In the genomic region with DNA sequence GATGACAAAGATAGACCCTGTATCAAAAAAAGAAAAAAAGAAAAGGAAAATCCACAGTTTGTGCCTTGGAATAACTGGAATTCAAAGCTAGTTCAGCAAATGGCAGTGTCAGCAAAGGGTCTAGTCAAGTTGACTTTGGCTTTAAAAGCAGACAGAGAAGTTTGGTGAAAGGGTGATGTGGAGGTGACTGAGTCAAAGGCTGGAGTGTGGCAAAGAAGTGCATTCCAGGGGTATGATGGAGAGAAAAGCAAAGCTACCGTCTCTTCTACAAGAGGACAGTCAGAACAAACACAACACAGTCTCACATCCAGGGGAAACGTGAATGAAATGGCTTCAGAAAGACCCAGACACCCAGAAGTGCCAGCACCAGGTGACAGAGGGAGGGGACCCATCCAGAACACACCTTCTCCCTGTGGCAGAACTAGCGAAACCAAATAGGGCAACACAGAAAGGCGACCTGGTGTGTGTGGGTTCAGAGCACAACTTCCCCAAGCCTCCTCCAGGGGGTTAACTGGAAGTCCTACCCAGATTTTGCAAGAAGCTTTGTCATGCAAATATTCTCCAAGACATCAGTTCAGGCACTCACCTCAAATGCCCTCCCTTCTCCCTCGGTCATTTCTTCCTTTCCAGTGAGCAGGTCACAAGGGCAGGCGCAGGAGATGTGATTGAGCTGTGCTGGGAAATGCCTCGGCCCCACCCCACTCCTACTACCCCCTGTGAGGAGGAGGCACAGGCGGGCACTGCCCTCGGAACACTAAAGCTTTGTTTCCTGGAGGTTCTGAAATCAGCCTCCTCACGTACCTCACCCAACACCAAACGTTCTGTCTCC, we compare ENCODE assay signal across 9 cellular contexts.
DNase-seq lines count a peak whose midpoint lies in the region; ATAC-seq, FAIRE-seq and TF ChIP-seq lines count a peak whose summit lies in the region.
"Had no signal": no experiment of that assay in that cellular context is flagged by ENCODE, and none has a peak within 500 bp of the region (broad histone marks: within the 10 kb centered on the region; RNA-seq: fewer than 3 reads in every experiment).

No MANE protein-coding gene starts in this region.

- RAD21 ChIA-PET in GM12878 (lab: Charles Lee; ENCODE audit: unreplicated experiment), result interaction anchor here (0.7 to 5.5 kb wide), 15 partner anchors 8 to 562 kb away, joined by 3 to 43 read pairs (median 4); a partner anchor contains a TSS

- TF ChIP-seq CTCF in GM12873 (IDR thresholded peaks at IDR 0.05; ENCODE audit: insufficient read depth, low read depth, low read length, missing control alignments) (peak; percentile 9), GM12878 (IDR thresholded peaks at IDR 0.05 in 2 of 3, conservative IDR thresholded peaks at IDR 0.05 in 1 of 3; ENCODE audit: control insufficient read depth in 2 of 3, extremely low read depth in 1 of 3, insufficient read depth in 1 of 3, low read depth in 3 of 3, low read length in 3 of 3) (0 out of 6 replicates have a peak, but pooled peaks of 2 of the 3 experiments have one; percentile 4 to 17), neural crest cell (conservative IDR thresholded peaks at IDR 0.05) (peak; percentile 32), right atrium auricular region (IDR thresholded peaks at IDR 0.05) (no peak)

- FAIRE-seq in GM12878 (lab: Jason Lieb, UNC), result peak; percentile 78

- CTCF ChIA-PET in GM12878 (lab: Yijun Ruan, JAX), result interaction anchor here (0.8 to 4.5 kb wide), 10 partner anchors 10 to 125 kb away, joined by 3 to 32 read pairs (median 8); no protein-coding TSS in a partner anchor

- TF ChIP-seq EP300 in GM12878 (IDR thresholded peaks at IDR 0.05; ENCODE audit: borderline replicate concordance in 1 of 2, control insufficient read depth in 1 of 2, low read depth in 2 of 2, low read length in 2 of 2), result no peak

- H4K20me1 ChIP-seq in GM12878 (ENCODE audit: control insufficient read depth, insufficient read depth), result no peaks in the 10 kb centered on the region

- peaks cover 22% of the 10 kb centered on the region for H3K27me3 Mint-ChIP-seq in neural crest cell (ENCODE audit: low read depth)

- H3K9ac ChIP-seq in HUES64 (ENCODE audit: low read depth, low read length), result no peak overlapping the region
- no peak overlapping the region; the same call in 1 of the 2 replicates for H3K9ac ChIP-seq in GM12878 (ENCODE audit: control insufficient read depth, insufficient read depth, low read length)

- H3K4me3 ChIP-seq in HUES64 (ENCODE audit: low read length) (peak overlapping the region; percentile 12; the same call in 1 of the 2 replicates), GM12878 (no peak overlapping the region), right atrium auricular region (no peak overlapping the region)

- H3K4me2 ChIP-seq in GM12878 (ENCODE audit: control insufficient read depth, insufficient read depth), result 0 out of 2 replicates have a peak overlapping the region, but pooled peaks have one; percentile 1

- peak overlapping the region; percentile 37 for H3K27ac Mint-ChIP-seq in neural crest cell (ENCODE audit: unreplicated experiment)
- H3K27ac Mint-ChIP-seq: T-helper 1 cell treated with Interleukin-12 subunit alpha and Interleukin-12 subunit beta and Interleukin-4 antibody, amounts not matched to agents 30 μg/mL and 1 μg/mL, for 36 hours had no signal

- no peak for TF ChIP-seq POLR2A in GM12878 (IDR thresholded peaks at IDR 0.05; ENCODE audit: low read depth, low read length)

- SMC1A ChIA-PET in GM12878 (lab: Charles Lee; ENCODE audit: uncharacterized antibody, unreplicated experiment), result interaction anchor here (0.8 to 6.3 kb wide), 11 partner anchors 8 to 137 kb away, joined by 3 to 66 read pairs (median 5); no protein-coding TSS in a partner anchor

- in situ Hi-C loops in GM12878 (cut with MboI), result no loop called here

- peaks cover 26% of the 10 kb centered on the region for H3K4me1 Mint-ChIP-seq in neural crest cell

- H3K79me2 ChIP-seq in GM12878 (ENCODE audit: control insufficient read depth, insufficient read depth, low read length), result no peaks in the 10 kb centered on the region

- H3K4me3 Mint-ChIP-seq in neural crest cell, result no peak overlapping the region
- H3K4me3 Mint-ChIP-seq: T-helper 1 cell treated with Interleukin-12 subunit alpha and Interleukin-12 subunit beta and Interleukin-4 antibody, amounts not matched to agents 30 μg/mL and 1 μg/mL, for 36 hours had no signal

- H3K9me3 Mint-ChIP-seq in neural crest cell, result peaks cover 6% of the 10 kb centered on the region

- H2AFZ ChIP-seq in GM12878 (ENCODE audit: control insufficient read depth, low read depth, low read length), result no peak overlapping the region

- TSS peak; percentile 57 for BruUV-seq in GM12878 (replicated peaks; lab: Mats Ljungman, UMichigan)

- H3K4me1 ChIP-seq in HUES64 (ENCODE audit: insufficient read depth, low read length) (peaks cover 12% of the 10 kb centered on the region), GM12878 (ENCODE audit: control insufficient read depth, insufficient read depth, low read length) (peaks cover 6% of the 10 kb centered on the region), right atrium auricular region (no peaks in the 10 kb centered on the region)

- H3K27ac ChIP-seq in HUES64 (ENCODE audit: low read depth, low read length), result peak overlapping the region; percentile 53; the same call in 1 of the 2 replicates
- peak overlapping the region; percentile 31 for H3K27ac ChIP-seq in GM12878 (ENCODE audit: control insufficient read depth, insufficient read depth)
- H3K27ac ChIP-seq in right atrium auricular region, result no peak overlapping the region

- DNase-seq in GM12878 (ENCODE audit: low read depth, low spot score) (no peak), neural crest cell (ENCODE audit: low read depth, low spot score) (no peak), T1000 (lab: John Stamatoyannopoulos, UW) (no peak), GOT3 (lab: John Stamatoyannopoulos, UW) (no peak), NCI-H524 treated with DMSO at 0.1 percent for 48 hours (lab: John Stamatoyannopoulos, UW) (no peak), right atrium auricular region (ENCODE audit: low spot score) (no peak)

- TF ChIP-seq RAD21 in GM12878 (IDR thresholded peaks at IDR 0.05; ENCODE audit: insufficient read depth, low read depth, low read length), result no peak

- H3K36me3 ChIP-seq in HUES64 (ENCODE audit: insufficient read depth, low read length) (no peaks in the 10 kb centered on the region), GM12878 (ENCODE audit: control insufficient read depth in 2 of 2, insufficient read depth in 2 of 2, low read length in 1 of 2) (no peaks in the 10 kb centered on the region), right atrium auricular region (no peaks in the 10 kb centered on the region)

- H3K36me3 Mint-ChIP-seq in neural crest cell (ENCODE audit: low read depth), result no peaks in the 10 kb centered on the region

- POLR2A ChIA-PET in GM12878 (lab: Charles Lee), result interaction anchor here (1.0 to 5.1 kb wide), 8 partner anchors 9 to 46 kb away, joined by 3 to 52 read pairs (median 16); no protein-coding TSS in a partner anchor

- intact Hi-C loops in GM12878 (cut with micrococcal nuclease; ENCODE audit: unreplicated experiment), result loop anchor here (5.0 kb wide), 1 partner anchor 180 kb away; no protein-coding TSS in a partner anchor

- no peaks in the 10 kb centered on the region for H3K9me3 ChIP-seq in HUES64 (ENCODE audit: insufficient read depth, low read depth, low read length)
- peaks cover 4% of the 10 kb centered on the region; the same call in 2 of the 3 replicates for H3K9me3 ChIP-seq in GM12878 (replicated peaks; ENCODE audit: control insufficient read depth, insufficient read depth, low read length)
- H3K9me3 ChIP-seq in right atrium auricular region, result peaks cover 0 to 7% of the 10 kb centered on the region in 2 donors

- H3K27me3 ChIP-seq in HUES64 (ENCODE audit: insufficient read depth, low read length) (no peaks in the 10 kb centered on the region; the same call in 1 of the 2 replicates), GM12878 (replicated peaks in 1 of 2; ENCODE audit: control insufficient read depth in 2 of 2, insufficient read depth in 2 of 2, low read length in 1 of 2) (no peaks in the 10 kb centered on the region), right atrium auricular region (no peaks in the 10 kb centered on the region)

- ATAC-seq in GM12878, result peak; percentile 62

- WGBS in HUES64, result 13% methylated on average over 9 of the region's 11 CpGs
- WGBS in GM12878 (ENCODE audit: insufficient coverage, insufficient replicate concordance, low lambda C conversion rate, missing lambda C conversion rate), result 8% methylated on average over 11 of the region's 11 CpGs

TF ChIP-seq in GM12878, 131 proteins besides CTCF, POLR2A, EP300 and RAD21 (continues in another document):
- peak; percentile 61; the same call in 1 of the 2 replicates for TF ChIP-seq GATAD2B (conservative IDR thresholded peaks at IDR 0.05; ENCODE audit: low read depth)
- 0 out of 2 replicates have a peak, but pooled peaks have one; percentile 21 for TF ChIP-seq NBN (IDR thresholded peaks at IDR 0.05)
- no peak for TF ChIP-seq EED (IDR thresholded peaks at IDR 0.05; ENCODE audit: low read depth)
- no peak for TF ChIP-seq TAF1 (IDR thresholded peaks at IDR 0.05; ENCODE audit: borderline replicate concordance, low read depth, low read length)
- TF ChIP-seq, protein P1, sequence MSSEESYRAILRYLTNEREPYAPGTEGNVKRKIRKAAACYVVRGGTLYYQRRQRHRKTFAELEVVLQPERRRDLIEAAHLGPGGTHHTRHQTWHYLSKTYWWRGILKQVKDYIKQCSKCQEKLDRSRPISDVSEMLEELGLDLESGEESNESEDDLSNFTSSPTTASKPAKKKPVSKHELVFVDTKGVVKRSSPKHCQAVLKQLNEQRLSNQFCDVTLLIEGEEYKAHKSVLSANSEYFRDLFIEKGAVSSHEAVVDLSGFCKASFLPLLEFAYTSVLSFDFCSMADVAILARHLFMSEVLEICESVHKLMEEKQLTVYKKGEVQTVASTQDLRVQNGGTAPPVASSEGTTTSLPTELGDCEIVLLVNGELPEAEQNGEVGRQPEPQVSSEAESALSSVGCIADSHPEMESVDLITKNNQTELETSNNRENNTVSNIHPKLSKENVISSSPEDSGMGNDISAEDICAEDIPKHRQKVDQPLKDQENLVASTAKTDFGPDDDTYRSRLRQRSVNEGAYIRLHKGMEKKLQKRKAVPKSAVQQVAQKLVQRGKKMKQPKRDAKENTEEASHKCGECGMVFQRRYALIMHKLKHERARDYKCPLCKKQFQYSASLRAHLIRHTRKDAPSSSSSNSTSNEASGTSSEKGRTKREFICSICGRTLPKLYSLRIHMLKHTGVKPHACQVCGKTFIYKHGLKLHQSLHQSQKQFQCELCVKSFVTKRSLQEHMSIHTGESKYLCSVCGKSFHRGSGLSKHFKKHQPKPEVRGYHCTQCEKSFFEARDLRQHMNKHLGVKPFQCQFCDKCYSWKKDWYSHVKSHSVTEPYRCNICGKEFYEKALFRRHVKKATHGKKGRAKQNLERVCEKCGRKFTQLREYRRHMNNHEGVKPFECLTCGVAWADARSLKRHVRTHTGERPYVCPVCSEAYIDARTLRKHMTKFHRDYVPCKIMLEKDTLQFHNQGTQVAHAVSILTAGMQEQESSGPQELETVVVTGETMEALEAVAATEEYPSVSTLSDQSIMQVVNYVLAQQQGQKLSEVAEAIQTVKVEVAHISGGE (CRISPR knock-in tag; IDR thresholded peaks at IDR 0.05), result no peak
- 0 out of 2 replicates have a peak, but pooled peaks have one; percentile 65 for TF ChIP-seq DPF2 (IDR thresholded peaks at IDR 0.05)

Comparison
In these comparisons a context has a peak if more than half of its experiments do, and no peak if none do; other contexts are left out.
1. CTCF ChIP-seq: peak in GM12873 (single experiment), GM12878 (2 of 3) and neural crest cell (single experiment); none in right atrium auricular region (0 of 2).
2. H3K27ac ChIP-seq: peak in HUES64 (single experiment) and GM12878 (single experiment); none in right atrium auricular region (0 of 2).